8 cellular contexts compared by ENCODE assay signal in the genomic region with DNA sequence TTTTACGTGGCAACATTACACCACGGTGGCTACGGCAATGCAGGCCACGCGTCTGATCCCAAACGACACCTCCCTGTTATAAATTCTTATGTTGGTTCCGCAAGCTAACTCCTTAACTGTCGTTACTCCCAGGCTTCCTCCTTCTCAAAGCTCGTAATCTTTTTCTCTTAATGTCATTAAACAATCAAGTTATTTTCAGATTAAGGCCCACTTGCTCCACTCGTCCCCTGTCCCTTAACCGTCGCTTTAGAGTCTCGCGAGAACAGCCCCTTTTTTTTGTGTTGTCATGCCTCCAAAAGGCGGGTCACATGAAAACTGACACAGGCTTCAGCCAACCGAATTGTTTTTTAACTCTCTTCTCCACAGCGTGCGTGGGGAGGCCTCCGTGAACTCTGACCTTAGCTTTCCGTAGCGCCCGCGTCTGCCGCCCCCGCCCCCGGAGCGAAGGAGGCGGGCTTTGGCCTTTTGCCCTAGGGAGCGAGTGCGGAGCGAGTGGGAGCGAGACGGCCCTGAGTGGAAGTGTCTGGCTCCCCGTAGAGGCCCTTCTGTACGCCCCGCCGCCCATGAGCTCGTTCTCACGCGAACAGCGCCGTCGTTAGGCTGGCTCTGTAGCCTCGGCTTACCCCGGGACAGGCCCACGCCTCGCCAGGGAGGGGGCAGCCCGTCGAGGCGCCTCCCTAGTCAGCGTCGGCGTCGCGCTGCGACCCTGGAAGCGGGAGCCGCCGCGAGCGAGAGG.
DNase-seq lines count a peak whose midpoint lies in the region; ATAC-seq lines count a peak whose summit lies in the region.

A gene (plus strand): TSS at position 463 of the 736 bp plus-strand sequence. CDS start 360 bp downstream, outside the sequence.

- peaks cover 28% of the 10 kb centered on the region for H3K4me1 ChIP-seq in BLaER1

- peak within 1 kb of the TSS; percentile 94 for H3K4me3 ChIP-seq in BLaER1

- H3K27ac ChIP-seq in BLaER1: peak within 1 kb of the TSS; percentile 98

- peaks cover 45% of the 10 kb centered on the region for H4K20me1 ChIP-seq in BLaER1

- H3K9ac ChIP-seq in BLaER1: peak within 1 kb of the TSS; percentile 98

- DNase-seq in NCI-H69 (lab: John Stamatoyannopoulos, UW): peak; percentile 97
- DNase-seq in activated CD4-positive, alpha-beta T cell treated with anti-CD3 and anti-CD28 coated beads, Interleukin-2, amount 50 U/mL, for 1 hour: peak; percentile 92
- DNase-seq in cortex of kidney (lab: John Stamatoyannopoulos, UW): peak; percentile 58
- DNase-seq in left kidney (ENCODE audit: low read depth, low spot score): peak; percentile 100
- DNase-seq in stimulated activated CD4-positive, alpha-beta T cell treated with anti-CD3 and anti-CD28 coated beads, Interleukin-2, amount 100 ng/mL, for 24 hours: peak; percentile 93 to 96

- peaks cover 16% of the 10 kb centered on the region; the same call in 1 of the 2 replicates for H3K36me3 ChIP-seq in BLaER1

- 0 out of 2 replicates have a peak, but pooled peaks cover 6% of the 10 kb centered on the region for H3K9me3 ChIP-seq in BLaER1

- ATAC-seq in GM19351 (IDR thresholded peaks at IDR 0.05; ENCODE audit: unreplicated experiment) (peak; percentile 66), HG03521 (IDR thresholded peaks at IDR 0.05; ENCODE audit: unreplicated experiment) (peak; percentile 74)

- H3K27me3 ChIP-seq in BLaER1: no peaks in the 10 kb centered on the region

- H3K4me2 ChIP-seq in BLaER1: peak within 1 kb of the TSS; percentile 88

Comparison
In these comparisons a context has a peak if more than half of its experiments do, and no peak if none do; other contexts are left out.
1. Peak in every context shown above with its lines: DNase-seq, ATAC-seq, H3K4me3 ChIP-seq and H3K27ac ChIP-seq.